Comparison of ENCODE assay signal across 7 cellular contexts in genomic region chr2:43226955-43227829, GRCh38. TPM values are rescaled to one million over a fixed set of nuclear protein-coding genes. Genes with fewer than 3 reads are reported as not detected.
A peak's percentile ranks its signal among the peaks of the same experiment; 100 is the strongest.
DNase-seq lines count a peak whose midpoint lies in the region; ATAC-seq and TF ChIP-seq lines count a peak whose summit lies in the region.

No MANE protein-coding gene starts in this region.

- H3K4me3 ChIP-seq in lower lobe of right lung = peak overlapping the region; percentile 95

- peaks cover 51% of the 10 kb centered on the region for H3K36me3 ChIP-seq in lower lobe of right lung

- DNase-seq in NCI-H460 (ENCODE audit: extremely low read depth, low read depth) (peak; percentile 69), ecto neural progenitor cell (ENCODE audit: low spot score) (peak; percentile 91), lower lobe of right lung (peak; percentile 97)
- DNase-seq in activated CD4-positive, alpha-beta T cell treated with anti-CD3 and anti-CD28 coated beads, Interleukin-2, amount 50 U/mL, for 48 hours = peak; percentile 72 to 76
- peak; percentile 62 to 63 for DNase-seq in stimulated activated CD4-positive, alpha-beta T cell treated with anti-CD3 and anti-CD28 coated beads, Interleukin-4, amount 100 ng/mL, for 48 hours (ENCODE audit: low read depth in 2 of 2)

- H3K4me1 ChIP-seq in lower lobe of right lung = peaks cover 38% of the 10 kb centered on the region

- ATAC-seq in GM18498 (IDR thresholded peaks at IDR 0.05; ENCODE audit: unreplicated experiment) (peak; percentile 26), HG02973 (IDR thresholded peaks at IDR 0.05; ENCODE audit: unreplicated experiment) (peak; percentile 6), lower lobe of right lung (peak; percentile 82 to 83)

- no peak for TF ChIP-seq CTCF in lower lobe of right lung (IDR thresholded peaks at IDR 0.05)

- no peaks in the 10 kb centered on the region for H3K9me3 ChIP-seq in lower lobe of right lung

- H3K27me3 ChIP-seq in lower lobe of right lung (ENCODE audit: low read depth) = no peaks in the 10 kb centered on the region

- intact Hi-C loops in lower lobe of right lung (cut with DNase I) = loop anchor here (10.0 kb wide), 2 partner anchors 52 to 258 kb away; no protein-coding TSS in a partner anchor

- peak overlapping the region; percentile 100 for H3K27ac ChIP-seq in lower lobe of right lung

RNA-seq across cellular contexts. Expression of gene ZFP36L2, which starts 0.8 kb away (rescaled TPM):
- 5.7 and 6.9 TPM in 2 replicates for total RNA-seq in NCI-H460 (2014; rRNA removed; shearing (Covaris generic))
- 7.7 and 9.1 TPM in 2 replicates for polyA plus RNA-seq in NCI-H460 (2014; cell fraction: nucleus; rRNA removed)
- total RNA-seq in lower lobe of right lung = 136 TPM

Comparison
In these comparisons a context has a peak if more than half of its experiments do, and no peak if none do; other contexts are left out.
1. Peak in every context shown above with its lines: DNase-seq, ATAC-seq, H3K4me3 ChIP-seq and H3K27ac ChIP-seq.
2. ATAC-seq: peak in every context shown above with its lines; median percentile 82 in lower lobe of right lung; 26 in GM18498; 6 in HG02973.
3. RNA of gene ZFP36L2, which starts 0.8 kb away (total RNA-seq): 136 TPM in lower lobe of right lung (single experiment); 5.7 to 6.9 TPM in NCI-H460; every median in the first group is over 10 times any median in the second.